In genomic region chr7:130732980-130733865, GRCh38 we compare ENCODE assay signal across 9 cellular contexts. TPM values are rescaled to one million over a fixed set of nuclear protein-coding genes. Genes with fewer than 3 reads are reported as not detected.
DNase-seq lines count a peak whose midpoint lies in the region; ATAC-seq and TF ChIP-seq lines count a peak whose summit lies in the region.
"Had no signal": no experiment of that assay in that cellular context is flagged by ENCODE, and none has a peak within 500 bp of the region (broad histone marks: within the 10 kb centered on the region; RNA-seq: fewer than 3 reads in every experiment).

No MANE protein-coding gene starts in this region.

- H3K4me1 ChIP-seq in OCI-LY1 (ENCODE audit: insufficient read depth, low read length, severe bottlenecking) (peaks cover 14% of the 10 kb centered on the region), ascending aorta (no peaks in the 10 kb centered on the region), left lung (no peaks in the 10 kb centered on the region)

- ATAC-seq in left lung (peak; percentile 68), HG03520 (IDR thresholded peaks at IDR 0.05; ENCODE audit: unreplicated experiment) (no peak)

- peak; percentile 62 for DNase-seq in NCI-H82 (lab: John Stamatoyannopoulos, UW)
- DNase-seq in NCI-H82 treated with DMSO at 0.1 percent for 48 hours (lab: John Stamatoyannopoulos, UW; ENCODE audit: unreplicated experiment): no peak
- DNase-seq in ascending aorta (ENCODE audit: low spot score in 2 of 2): no peak
- peak; percentile 36 to 90 for DNase-seq in left lung
- no peak for DNase-seq in kidney glomerular epithelial cell (lab: John Stamatoyannopoulos, UW)

- H2AFZ ChIP-seq in OCI-LY1 (ENCODE audit: low read length): no peak overlapping the region

- peak overlapping the region; percentile 40; the same call in 1 of the 2 replicates for H3K9ac ChIP-seq in OCI-LY1 (ENCODE audit: low read length)

- H3K9me3 ChIP-seq in OCI-LY1 (ENCODE audit: low read length) (no peaks in the 10 kb centered on the region), ascending aorta (peaks cover 25 to 35% of the 10 kb centered on the region in 2 donors), left lung (peaks cover 0 to 15% of the 10 kb centered on the region in 2 donors)

- TF ChIP-seq CTCF in OCI-LY1 (IDR thresholded peaks at IDR 0.05; ENCODE audit: low read length) (no peak; the same call in 1 of the 2 replicates), ascending aorta (IDR thresholded peaks at IDR 0.05) (no peak), left lung (IDR thresholded peaks at IDR 0.05) (no peak)

- H3K27me3 ChIP-seq in OCI-LY1 (ENCODE audit: insufficient read depth, low read length): peaks cover 18% of the 10 kb centered on the region
- H3K27me3 ChIP-seq in ascending aorta: peaks cover 10% of the 10 kb centered on the region
- peaks cover 75 to 92% of the 10 kb centered on the region in 2 donors for H3K27me3 ChIP-seq in left lung

- H3K79me2 ChIP-seq in OCI-LY1 (ENCODE audit: insufficient read depth, low read length): no peaks in the 10 kb centered on the region

- H3K36me3 ChIP-seq in OCI-LY1 (ENCODE audit: insufficient read depth, low read length) (no peaks in the 10 kb centered on the region), ascending aorta (no peaks in the 10 kb centered on the region), left lung (no peaks in the 10 kb centered on the region)
- H3K36me3 ChIP-seq: thyroid gland had no signal

- H3K4me3 ChIP-seq in OCI-LY1 (ENCODE audit: low read depth, low read length, poor library complexity, severe bottlenecking): peak overlapping the region; percentile 66
- peak overlapping the region; percentile 49 to 54 for H3K4me3 ChIP-seq in ascending aorta
- H3K4me3 ChIP-seq in left lung: peak overlapping the region; percentile 10 to 46
- H3K4me3 ChIP-seq: thyroid gland had no signal

- H3K9me3 Mint-ChIP-seq in stimulated activated naive CD8-positive, alpha-beta T cell treated with anti-CD3 and anti-CD28 coated beads, Interleukin-15, Interleukin-2, amounts not matched to agents 100 ng/mL and 50 ng/mL, for 24 hours: no peaks in the 10 kb centered on the region

- peaks cover 91% of the 10 kb centered on the region for H3K27me3 Mint-ChIP-seq in stimulated activated naive CD8-positive, alpha-beta T cell treated with anti-CD3 and anti-CD28 coated beads, Interleukin-15, Interleukin-2, amounts not matched to agents 100 ng/mL and 50 ng/mL, for 24 hours

- peaks cover 3% of the 10 kb centered on the region for H3K36me3 Mint-ChIP-seq in stimulated activated naive CD8-positive, alpha-beta T cell treated with anti-CD3 and anti-CD28 coated beads, Interleukin-15, Interleukin-2, amounts not matched to agents 100 ng/mL and 50 ng/mL, for 24 hours (ENCODE audit: low read depth)

- H3F3A ChIP-seq in OCI-LY1 (ENCODE audit: insufficient read depth, low read length): no peaks in the 10 kb centered on the region

- H3K4me3 Mint-ChIP-seq in stimulated activated naive CD8-positive, alpha-beta T cell treated with anti-CD3 and anti-CD28 coated beads, Interleukin-15, Interleukin-2, amounts not matched to agents 100 ng/mL and 50 ng/mL, for 24 hours: peak overlapping the region; percentile 72

- H3K4me2 ChIP-seq in OCI-LY1 (ENCODE audit: low read length): peak overlapping the region; percentile 72

- H3K4me1 Mint-ChIP-seq in stimulated activated naive CD8-positive, alpha-beta T cell treated with anti-CD3 and anti-CD28 coated beads, Interleukin-15, Interleukin-2, amounts not matched to agents 100 ng/mL and 50 ng/mL, for 24 hours (ENCODE audit: low read depth): peaks cover 14% of the 10 kb centered on the region

- no peaks in the 10 kb centered on the region for H4K20me1 ChIP-seq in OCI-LY1 (ENCODE audit: insufficient read depth, low read length)

- H3K27ac ChIP-seq in OCI-LY1 (ENCODE audit: low read depth, low read length, poor library complexity, severe bottlenecking) (no peak overlapping the region), ascending aorta (no peak overlapping the region), left lung (no peak overlapping the region)
- H3K27ac ChIP-seq: thyroid gland had no signal

- intact Hi-C loops in ascending aorta (cut with DNase I) (no loop called here), left lung (cut with DNase I) (no loop called here)

- no peaks in the 10 kb centered on the region for H3K9me2 ChIP-seq in OCI-LY1 (ENCODE audit: low read depth, low read length)

- peak overlapping the region; percentile 30 for H3K27ac Mint-ChIP-seq in stimulated activated naive CD8-positive, alpha-beta T cell treated with anti-CD3 and anti-CD28 coated beads, Interleukin-15, Interleukin-2, amounts not matched to agents 100 ng/mL and 50 ng/mL, for 24 hours

RNA-seq across cellular contexts. Expression of gene KLF14, which starts 0.8 kb away (rescaled TPM):
- total RNA-seq in ascending aorta: not detected
- total RNA-seq in left lung: under 1 TPM in 1 of 2 donors, not detected in 1; 0.29 TPM
- total RNA-seq: thyroid gland had no signal

RNA-seq across cellular contexts. Expression of gene TSGA13, which starts 46.9 kb away (rescaled TPM):
- total RNA-seq in ascending aorta (not detected), left lung (not detected)
- total RNA-seq: thyroid gland had no signal

Comparison
In these comparisons a context has a peak if more than half of its experiments do, and no peak if none do; other contexts are left out.
1. DNase-seq: peak in NCI-H82 (single experiment) and left lung (2 of 2); none in NCI-H82 treated with DMSO at 0.1 percent for 48 hours (single experiment), ascending aorta (0 of 2) and kidney glomerular epithelial cell (single experiment).
2. Peak in every context shown above with its lines, with median percentiles within 50 percentile points of each other: H3K4me3 ChIP-seq.